ENCODE assay signal across 19 cellular contexts in the genomic region with DNA sequence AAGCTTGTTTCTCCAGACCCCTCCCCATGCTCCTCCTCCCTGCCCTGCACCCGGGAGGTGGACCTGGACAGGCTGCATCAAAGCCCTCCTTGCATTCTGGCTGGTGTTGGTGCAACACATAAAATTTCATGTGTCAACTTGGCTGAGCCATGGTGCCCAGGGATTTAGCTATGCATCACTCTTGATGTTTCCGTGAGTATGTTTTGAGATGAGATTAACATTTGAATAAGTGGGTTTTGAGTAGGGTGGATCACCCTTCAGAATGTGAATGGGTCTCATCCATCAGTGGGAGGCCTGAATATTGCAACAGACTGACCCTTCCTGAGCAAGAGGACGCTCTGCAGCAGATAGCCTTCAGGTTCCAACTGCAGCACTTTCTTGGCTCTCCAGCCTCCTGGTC. TPM values are rescaled to one million over a fixed set of nuclear protein-coding genes. Genes with fewer than 3 reads are reported as not detected.
A peak's percentile ranks its signal among the peaks of the same experiment; 100 is the strongest.
DNase-seq lines count a peak whose midpoint lies in the region; ATAC-seq, FAIRE-seq and TF ChIP-seq lines count a peak whose summit lies in the region.
"Had no signal": no experiment of that assay in that cellular context is flagged by ENCODE, and none has a peak within 500 bp of the region (broad histone marks: within the 10 kb centered on the region; RNA-seq: fewer than 3 reads in every experiment).

No MANE protein-coding gene starts in this region.

- H3K27ac Mint-ChIP-seq in activated naive CD8-positive, alpha-beta T cell treated with anti-CD3 and anti-CD28 coated beads, Interleukin-2, amount 50 U/mL, for 24 hours, result peak overlapping the region; percentile 67
- H3K27ac Mint-ChIP-seq in activated naive CD8-positive, alpha-beta T cell treated with anti-CD3 and anti-CD28 coated beads for 36 hours, result no peak overlapping the region
- no peak overlapping the region for H3K27ac Mint-ChIP-seq in activated naive CD4-positive, alpha-beta T cell treated with anti-CD3 and anti-CD28 coated beads, Interleukin-2, amount 10 ng/mL, durations not matched to agents 7 days and 5 days

- H3K36me3 ChIP-seq in Loucy (ENCODE audit: insufficient read depth, low read length) (no peaks in the 10 kb centered on the region), GM12878 (ENCODE audit: control insufficient read depth in 2 of 2, insufficient read depth in 2 of 2, low read length in 1 of 2) (no peaks in the 10 kb centered on the region), neuronal stem cell (replicated peaks in 1 of 2; ENCODE audit: control insufficient read depth in 2 of 2, insufficient read depth in 2 of 2, low read length in 2 of 2) (no peaks in the 10 kb centered on the region)

- no peak for TF ChIP-seq CTCF in Loucy (conservative IDR thresholded peaks at IDR 0.05; ENCODE audit: low read length)
- no peak for TF ChIP-seq CTCF in GM12878 (IDR thresholded peaks at IDR 0.05 in 2 of 3, conservative IDR thresholded peaks at IDR 0.05 in 1 of 3; ENCODE audit: control insufficient read depth in 2 of 3, extremely low read depth in 1 of 3, insufficient read depth in 1 of 3, low read depth in 3 of 3, low read length in 3 of 3)

- POLR2A ChIA-PET in GM12878 (lab: Charles Lee), result interaction anchor here (1.2 kb wide), 1 partner anchor 134 kb away, joined by 4 read pairs; the partner anchor contains the start of gene TP53RK

- intact Hi-C loops in GM12878 (cut with micrococcal nuclease; ENCODE audit: unreplicated experiment), result no loop called here

- H3K4ac ChIP-seq in neuronal stem cell (ENCODE audit: low read length), result no peak overlapping the region

- H3K27me3 ChIP-seq in Loucy (ENCODE audit: insufficient read depth, low read length, poor library complexity, severe bottlenecking), result no peaks in the 10 kb centered on the region
- H3K27me3 ChIP-seq in GM12878 (replicated peaks in 1 of 2; ENCODE audit: control insufficient read depth in 2 of 2, insufficient read depth in 2 of 2, low read length in 1 of 2), result no peaks in the 10 kb centered on the region
- no peaks in the 10 kb centered on the region for H3K27me3 ChIP-seq in neuronal stem cell (ENCODE audit: control insufficient read depth in 3 of 3, insufficient read depth in 3 of 3, low read depth in 1 of 3, low read length in 3 of 3)

- peaks cover 76% of the 10 kb centered on the region for H3K4me1 ChIP-seq in Loucy (ENCODE audit: insufficient read depth, low read length, poor library complexity, severe bottlenecking)
- peaks cover 64% of the 10 kb centered on the region for H3K4me1 ChIP-seq in GM12878 (ENCODE audit: control insufficient read depth, insufficient read depth, low read length)
- H3K4me1 ChIP-seq in neuronal stem cell (ENCODE audit: control insufficient read depth in 2 of 2, insufficient read depth in 1 of 2, low read depth in 1 of 2, low read length in 2 of 2), result peaks cover 8 to 34% of the 10 kb centered on the region in 2 donors

- H3K14ac ChIP-seq in neuronal stem cell (ENCODE audit: low read length), result no peak overlapping the region

- no TSS peak for BruUV-seq in GM12878 (replicated peaks; lab: Mats Ljungman, UMichigan)

- peaks cover 9% of the 10 kb centered on the region; the same call in 1 of the 2 replicates for H3F3A ChIP-seq in Loucy (ENCODE audit: low read depth)

- no peak overlapping the region for H2AK5ac ChIP-seq in neuronal stem cell (ENCODE audit: low read depth, low read length)

- H3K36me3 Mint-ChIP-seq in activated naive CD8-positive, alpha-beta T cell treated with anti-CD3 and anti-CD28 coated beads, Interleukin-2, amount 50 U/mL, for 24 hours (ENCODE audit: low read depth), result no peaks in the 10 kb centered on the region
- no peaks in the 10 kb centered on the region for H3K36me3 Mint-ChIP-seq in activated naive CD8-positive, alpha-beta T cell treated with anti-CD3 and anti-CD28 coated beads for 36 hours
- H3K36me3 Mint-ChIP-seq in activated naive CD4-positive, alpha-beta T cell treated with anti-CD3 and anti-CD28 coated beads, Interleukin-2, amount 10 ng/mL, durations not matched to agents 7 days and 5 days, result no peaks in the 10 kb centered on the region
- H3K36me3 Mint-ChIP-seq: CD4-positive, CD25-positive, alpha-beta regulatory T cell had no signal

- H3K9ac ChIP-seq in Loucy (ENCODE audit: low read depth, low read length, poor library complexity, severe bottlenecking) (peak overlapping the region; percentile 12), GM12878 (ENCODE audit: control insufficient read depth, insufficient read depth, low read length) (no peak overlapping the region), neuronal stem cell (ENCODE audit: low read depth, low read length, poor library complexity) (no peak overlapping the region)

- no peak for TF ChIP-seq RAD21 in GM12878 (IDR thresholded peaks at IDR 0.05; ENCODE audit: insufficient read depth, low read depth, low read length)

- SMC1A ChIA-PET in GM12878 (lab: Charles Lee; ENCODE audit: uncharacterized antibody, unreplicated experiment), result interaction anchor here (1.0 to 1.3 kb wide), 2 partner anchors 19 to 127 kb away, joined by 3 read pairs; no protein-coding TSS in a partner anchor

- no peak overlapping the region for H4K91ac ChIP-seq in neuronal stem cell (ENCODE audit: low read depth, low read length, poor library complexity)

- H2BK12ac ChIP-seq in neuronal stem cell (ENCODE audit: low read length), result no peak overlapping the region

- H2BK5ac ChIP-seq in neuronal stem cell (ENCODE audit: low read length), result no peak overlapping the region

- no peak for FAIRE-seq in GM12878 (lab: Jason Lieb, UNC)

- no peak overlapping the region for H4K8ac ChIP-seq in neuronal stem cell (ENCODE audit: low read depth, low read length)

- RAD21 ChIA-PET in GM12878 (lab: Charles Lee; ENCODE audit: unreplicated experiment), result no interaction called here

- ATAC-seq in activated naive CD8-positive, alpha-beta T cell treated with anti-CD3 and anti-CD28 coated beads, Interleukin-2, amount 50 U/mL, for 24 hours, result no peak
- no peak for ATAC-seq in GM12878
- ATAC-seq: HCT116, HepG2 had no signal

- no peaks in the 10 kb centered on the region for H3K79me1 ChIP-seq in neuronal stem cell (ENCODE audit: low read depth, low read length)

- H3K4me2 ChIP-seq in Loucy (ENCODE audit: low read depth, low read length, poor library complexity, severe bottlenecking) (peak overlapping the region; percentile 8), GM12878 (ENCODE audit: control insufficient read depth, insufficient read depth) (no peak overlapping the region), neuronal stem cell (ENCODE audit: insufficient read depth, low read length, poor library complexity, severe bottlenecking) (no peak overlapping the region)

- H3K9me3 Mint-ChIP-seq in activated naive CD8-positive, alpha-beta T cell treated with anti-CD3 and anti-CD28 coated beads, Interleukin-2, amount 50 U/mL, for 24 hours, result no peaks in the 10 kb centered on the region
- no peaks in the 10 kb centered on the region for H3K9me3 Mint-ChIP-seq in activated naive CD8-positive, alpha-beta T cell treated with anti-CD3 and anti-CD28 coated beads for 36 hours
- H3K9me3 Mint-ChIP-seq in activated naive CD4-positive, alpha-beta T cell treated with anti-CD3 and anti-CD28 coated beads, Interleukin-2, amount 10 ng/mL, durations not matched to agents 7 days and 5 days, result no peaks in the 10 kb centered on the region
- H3K9me3 Mint-ChIP-seq: CD4-positive, CD25-positive, alpha-beta regulatory T cell had no signal

- H3K4me3 Mint-ChIP-seq in activated naive CD8-positive, alpha-beta T cell treated with anti-CD3 and anti-CD28 coated beads, Interleukin-2, amount 50 U/mL, for 24 hours, result no peak overlapping the region
- H3K4me3 Mint-ChIP-seq in activated naive CD8-positive, alpha-beta T cell treated with anti-CD3 and anti-CD28 coated beads for 36 hours, result no peak overlapping the region
- no peak overlapping the region for H3K4me3 Mint-ChIP-seq in activated naive CD4-positive, alpha-beta T cell treated with anti-CD3 and anti-CD28 coated beads, Interleukin-2, amount 10 ng/mL, durations not matched to agents 7 days and 5 days
- H3K4me3 Mint-ChIP-seq: CD4-positive, CD25-positive, alpha-beta regulatory T cell had no signal

- CTCF ChIA-PET in GM12878 (lab: Yijun Ruan, JAX), result interaction anchor here (1.2 to 3.2 kb wide), 3 partner anchors 10 to 205 kb away, joined by 3 to 12 read pairs (median 10); no protein-coding TSS in a partner anchor
- CTCF ChIA-PET in activated naive CD4-positive, alpha-beta T cell treated with anti-CD3 and anti-CD28 coated beads, Interleukin-2, amount 10 ng/mL, durations not matched to agents 7 days and 5 days (lab: Charles Lee), result interaction anchor here (1.2 kb wide), 1 partner anchor 10 kb away, joined by 5 read pairs; no protein-coding TSS in a partner anchor

- no peaks in the 10 kb centered on the region for H3K9me2 ChIP-seq in Loucy (replicated peaks; ENCODE audit: low read depth, low read length)

- 0 out of 2 replicates have a peak overlapping the region, but pooled peaks have one; percentile 16 for H3K27ac ChIP-seq in GM12878 (ENCODE audit: control insufficient read depth, insufficient read depth)
- no peak overlapping the region for H3K27ac ChIP-seq in neuronal stem cell (replicated peaks; ENCODE audit: low read length)
- H3K27ac ChIP-seq: 22Rv1 had no signal

- no peak overlapping the region for H3K4me3 ChIP-seq in Loucy (ENCODE audit: low read length, poor library complexity, severe bottlenecking)
- no peak overlapping the region for H3K4me3 ChIP-seq in GM12878
- H3K4me3 ChIP-seq in neuronal stem cell (ENCODE audit: low read length in 2 of 2), result no peak overlapping the region

- no peak for TF ChIP-seq EP300 in GM12878 (IDR thresholded peaks at IDR 0.05; ENCODE audit: borderline replicate concordance in 1 of 2, control insufficient read depth in 1 of 2, low read depth in 2 of 2, low read length in 2 of 2)

- no peak overlapping the region for H3K23ac ChIP-seq in neuronal stem cell (ENCODE audit: low read depth, low read length, poor library complexity)

- in situ Hi-C loops in GM12878 (cut with MboI), result loop anchor here (10.0 kb wide), 1 partner anchor 130 kb away; the partner anchor contains the start of gene TP53RK

- H2AFZ ChIP-seq in Loucy (ENCODE audit: low read length) (no peak overlapping the region), GM12878 (ENCODE audit: control insufficient read depth, low read depth, low read length) (no peak overlapping the region), neuronal stem cell (ENCODE audit: low read length) (peak overlapping the region; percentile 6)

- 67% methylated on average over 3 of the region's 3 CpGs for WGBS in GM12878 (ENCODE audit: insufficient coverage, insufficient replicate concordance, low lambda C conversion rate, missing lambda C conversion rate)
- WGBS in neuronal stem cell (ENCODE audit: extremely low coverage in 2 of 2, insufficient read length in 2 of 2, insufficient replicate concordance in 1 of 2), 2 donors, result no CpG with 5 or more reads among the region's 3 CpGs

- H2BK120ac ChIP-seq in neuronal stem cell (ENCODE audit: low read depth, low read length), result no peak overlapping the region

- peaks cover 81% of the 10 kb centered on the region for H3K4me1 Mint-ChIP-seq in activated naive CD8-positive, alpha-beta T cell treated with anti-CD3 and anti-CD28 coated beads, Interleukin-2, amount 50 U/mL, for 24 hours
- H3K4me1 Mint-ChIP-seq in activated naive CD8-positive, alpha-beta T cell treated with anti-CD3 and anti-CD28 coated beads for 36 hours, result peaks cover 51% of the 10 kb centered on the region
- peaks cover 61% of the 10 kb centered on the region for H3K4me1 Mint-ChIP-seq in activated naive CD4-positive, alpha-beta T cell treated with anti-CD3 and anti-CD28 coated beads, Interleukin-2, amount 10 ng/mL, durations not matched to agents 7 days and 5 days

- no peak for TF ChIP-seq POLR2A in GM12878 (IDR thresholded peaks at IDR 0.05; ENCODE audit: low read depth, low read length)

- no peak overlapping the region for H2BK15ac ChIP-seq in neuronal stem cell (ENCODE audit: low read length)

- H3K9me3 ChIP-seq in Loucy (ENCODE audit: insufficient read depth, low read depth, low read length) (no peaks in the 10 kb centered on the region), GM12878 (replicated peaks; ENCODE audit: control insufficient read depth, insufficient read depth, low read length) (no peaks in the 10 kb centered on the region), neuronal stem cell (replicated peaks in 1 of 2; ENCODE audit: control insufficient read depth in 2 of 2, insufficient read depth in 1 of 2, low read depth in 1 of 2, low read length in 2 of 2) (no peaks in the 10 kb centered on the region)

- H4K20me1 ChIP-seq in Loucy (ENCODE audit: insufficient read depth, low read length, poor library complexity, severe bottlenecking) (no peaks in the 10 kb centered on the region), GM12878 (ENCODE audit: control insufficient read depth, insufficient read depth) (no peaks in the 10 kb centered on the region)

- H3K27me3 Mint-ChIP-seq in activated naive CD8-positive, alpha-beta T cell treated with anti-CD3 and anti-CD28 coated beads, Interleukin-2, amount 50 U/mL, for 24 hours, result no peaks in the 10 kb centered on the region
- no peaks in the 10 kb centered on the region for H3K27me3 Mint-ChIP-seq in activated naive CD8-positive, alpha-beta T cell treated with anti-CD3 and anti-CD28 coated beads for 36 hours
- H3K27me3 Mint-ChIP-seq in activated naive CD4-positive, alpha-beta T cell treated with anti-CD3 and anti-CD28 coated beads, Interleukin-2, amount 10 ng/mL, durations not matched to agents 7 days and 5 days, result peaks cover 40% of the 10 kb centered on the region

- no peak for DNase-seq in activated naive CD8-positive, alpha-beta T cell treated with anti-CD3 and anti-CD28 coated beads, Interleukin-2, amount 50 U/mL, for 24 hours
- no peak for DNase-seq in activated naive CD8-positive, alpha-beta T cell treated with anti-CD3 and anti-CD28 coated beads for 36 hours
- DNase-seq in GM12878 (ENCODE audit: low read depth, low spot score) (no peak), neuronal stem cell (ENCODE audit: low spot score) (no peak), LoVo (ENCODE audit: low spot score) (no peak), cerebellum (ENCODE audit: low spot score) (no peak)
- no peak for DNase-seq in activated naive CD4-positive, alpha-beta T cell treated with anti-CD3 and anti-CD28 coated beads, Interleukin-2, amount 10 ng/mL, durations not matched to agents 7 days and 5 days
- DNase-seq: Calu3; CD4-positive, CD25-positive, alpha-beta regulatory T cell; DMS 273 treated with DMSO at 0.1 percent for 48 hours; GOT3 had no signal

- H3K79me2 ChIP-seq in Loucy (ENCODE audit: insufficient read depth, low read length) (no peaks in the 10 kb centered on the region), GM12878 (ENCODE audit: control insufficient read depth, insufficient read depth, low read length) (no peaks in the 10 kb centered on the region)

- no peak overlapping the region for H3K18ac ChIP-seq in neuronal stem cell (ENCODE audit: low read length)

RNA-seq across cellular contexts. Expression of gene OCSTAMP, which starts 4.4 kb away (rescaled TPM):
- not detected for total RNA-seq in activated naive CD8-positive, alpha-beta T cell treated with anti-CD3 and anti-CD28 coated beads for 36 hours
- 1.2 and 1.3 TPM in 2 replicates for total RNA-seq in GM12878 (2013; cell fraction: nucleolus; rRNA removed)
- 0.11 and 0.45 TPM in 2 replicates for total RNA-seq in GM12878 (2014; rRNA removed)
- 0.09 TPM in 1 of 2 replicates, not detected in the other for total RNA-seq in GM12878 (2014; rRNA removed; fragmentation: Illumina TruSeq; extraction: Trizol)
- total RNA-seq in GM12878 (2021), result 0.23 and 0.35 TPM in 2 replicates
- polyA plus RNA-seq in GM12878 (2011; ENCODE audit: low read depth), result not detected
- 0.17 and 0.22 TPM in 2 replicates for polyA plus RNA-seq in GM12878 (2011; rRNA removed)
- polyA plus RNA-seq in GM12878 (2011; cell fraction: cytosol; rRNA removed), result 0.16 and 0.28 TPM in 2 replicates
- 0.19 and 0.22 TPM in 2 replicates for polyA plus RNA-seq in GM12878 (2011; cell fraction: nucleus; rRNA removed)
- 0.17 and 0.24 TPM in 2 replicates for polyA plus RNA-seq in GM12878 (2012)
- polyA plus RNA-seq in GM12878 (2014; fragmentation: Illumina TruSeq; extraction: Trizol), result 0.15 and 0.46 TPM in 2 replicates
- under 1 TPM in 1 of 2 experiments, not detected in 1; 0.09 TPM for polyA plus RNA-seq in GM12878 (2014; fragmentation: Nextera tagmentation; extraction: Ambion mirVana)
- polyA plus RNA-seq in GM12878 (2014; rRNA removed), result 0.19 and 0.46 TPM in 2 replicates
- under 1 TPM; 0.14 to 0.23 TPM for polyA plus RNA-seq in GM12878 (2016; fragmentation: Nextera tagmentation; extraction: Ambion mirVana)
- 0.15 and 0.22 TPM in 2 replicates for polyA minus RNA-seq in GM12878 (2011; rRNA and poly(A)+ RNA removed)
- polyA minus RNA-seq in GM12878 (2011; cell fraction: cytosol; rRNA and poly(A)+ RNA removed), result not detected in 2 replicates
- 0.12 and 0.29 TPM in 2 replicates for polyA minus RNA-seq in GM12878 (2011; cell fraction: nucleus; rRNA and poly(A)+ RNA removed)
- 0.08 TPM for polyA plus RNA-seq in neuronal stem cell (2013, experiment 1 of 2)
- 0.04 TPM for polyA plus RNA-seq in neuronal stem cell (2013, experiment 2 of 2)
- total RNA-seq in cerebellum, result not detected
- total RNA-seq: A673; Calu3; CD4-positive, CD25-positive, alpha-beta regulatory T cell; Daoy; HepG2; HT-29 had no signal
- polyA plus RNA-seq: BJ; CD4-positive, CD25-positive, alpha-beta regulatory T cell; HepG2 had no signal

RNA-seq across cellular contexts. Expression of gene ZNF334, which starts 41.5 kb away (rescaled TPM):
- 1 to 10 TPM; 5.1 to 5.8 TPM for total RNA-seq in activated naive CD8-positive, alpha-beta T cell treated with anti-CD3 and anti-CD28 coated beads for 36 hours
- 4.1 and 4.2 TPM in 2 replicates for total RNA-seq in GM12878 (2013; cell fraction: nucleolus; rRNA removed)
- total RNA-seq in GM12878 (2014; rRNA removed) (0.96 and 0.98 TPM in 2 replicates), GM12878 (2014; rRNA removed; fragmentation: Illumina TruSeq; extraction: Trizol) (1.7 and 1.8 TPM in 2 replicates), GM12878 (2021) (1.2 and 1.7 TPM in 2 replicates), cerebellum (30.8 TPM)
- polyA plus RNA-seq in GM12878 (2011; ENCODE audit: low read depth), result 1.2 TPM
- polyA plus RNA-seq in GM12878 (2011; rRNA removed) (0.08 and 0.19 TPM in 2 replicates), GM12878 (2014; fragmentation: Illumina TruSeq; extraction: Trizol) (2.0 and 3.3 TPM in 2 replicates), GM12878 (2014; fragmentation: Nextera tagmentation; extraction: Ambion mirVana) (under 1 TPM; 0.29 to 0.60 TPM), GM12878 (2014; rRNA removed) (0.84 and 1.7 TPM in 2 replicates), GM12878 (2016; fragmentation: Nextera tagmentation; extraction: Ambion mirVana) (1 to 10 TPM; 1.2 to 1.4 TPM)
- 0.04 and 0.05 TPM in 2 replicates for polyA plus RNA-seq in GM12878 (2011; cell fraction: cytosol; rRNA removed)
- polyA plus RNA-seq in GM12878 (2011; cell fraction: nucleus; rRNA removed), result 0.13 and 0.25 TPM in 2 replicates
- 2.0 and 2.3 TPM in 2 replicates for polyA plus RNA-seq in GM12878 (2012)
- 0.15 TPM in 2 replicates for polyA minus RNA-seq in GM12878 (2011; rRNA and poly(A)+ RNA removed)
- not detected in 2 replicates for polyA minus RNA-seq in GM12878 (2011; cell fraction: cytosol; rRNA and poly(A)+ RNA removed)
- 0.12 TPM in 1 of 2 replicates, not detected in the other for polyA minus RNA-seq in GM12878 (2011; cell fraction: nucleus; rRNA and poly(A)+ RNA removed)
- polyA plus RNA-seq in neuronal stem cell (2013, experiment 1 of 2), result 14.2 TPM
- polyA plus RNA-seq in neuronal stem cell (2013, experiment 2 of 2), result 14.9 TPM
- total RNA-seq: Calu3 had no signal
